ENCODE assay signal across 14 cellular contexts in the genomic region with DNA sequence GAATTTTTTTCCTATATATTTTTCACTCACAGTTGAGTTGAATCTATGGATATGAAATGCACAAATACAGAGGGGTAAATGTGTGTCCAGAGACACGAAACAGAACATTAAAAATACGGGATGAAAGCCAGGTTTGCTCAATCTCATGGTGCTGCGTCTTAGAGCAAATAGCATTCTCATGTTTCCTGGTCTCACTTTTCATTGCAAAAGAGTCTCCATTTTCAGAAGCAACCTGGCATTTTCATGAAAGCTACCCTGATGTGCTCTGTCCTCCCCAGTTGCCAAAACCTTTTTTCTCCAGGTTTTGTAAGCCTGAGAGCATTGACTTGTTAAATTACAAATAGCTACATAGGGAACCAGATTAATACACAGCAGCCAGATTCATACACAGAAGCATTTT. TPM values are rescaled to one million over a fixed set of nuclear protein-coding genes. Genes with fewer than 3 reads are reported as not detected.
A peak's percentile ranks its signal among the peaks of the same experiment; 100 is the strongest.
DNase-seq lines count a peak whose midpoint lies in the region; ATAC-seq and TF ChIP-seq lines count a peak whose summit lies in the region.
"Had no signal": no experiment of that assay in that cellular context is flagged by ENCODE, and none has a peak within 500 bp of the region (broad histone marks: within the 10 kb centered on the region; RNA-seq: fewer than 3 reads in every experiment).

No MANE protein-coding gene starts in this region.

- TF ChIP-seq CTCF in esophagus muscularis mucosa (IDR thresholded peaks at IDR 0.05) = no peak

- H3K4me1 ChIP-seq in esophagus muscularis mucosa = peaks cover 5 to 72% (median 69%) of the 10 kb centered on the region in 4 donors
- H3K4me1 ChIP-seq: SJCRH30 had no signal

- TF ChIP-seq EP300 in esophagus muscularis mucosa (IDR thresholded peaks at IDR 0.05) = no peak

- no peaks in the 10 kb centered on the region for H3K36me3 ChIP-seq in esophagus muscularis mucosa
- H3K36me3 ChIP-seq: heart left ventricle, right lobe of liver, SJCRH30 had no signal

- intact Hi-C loops in esophagus muscularis mucosa (cut with DNase I) = no loop called here

- peaks cover 34 to 47% (median 39%) of the 10 kb centered on the region in 3 donors for H3K4me1 Mint-ChIP-seq in IgD-negative memory B cell
- H3K4me1 Mint-ChIP-seq: brain had no signal

- peak overlapping the region in 2 of 4 donors; percentile 9 to 15 for H3K4me3 ChIP-seq in esophagus muscularis mucosa
- H3K4me3 ChIP-seq in skeletal muscle cell (ENCODE audit: low read depth, low read length) = no peak overlapping the region
- H3K4me3 ChIP-seq: heart left ventricle, right lobe of liver, SJCRH30 had no signal

- peak overlapping the region in 2 of 3 donors; percentile 54 to 81 for H3K27ac Mint-ChIP-seq in IgD-negative memory B cell
- H3K27ac Mint-ChIP-seq: brain had no signal

- H3K4me3 Mint-ChIP-seq in IgD-negative memory B cell = peak overlapping the region in 1 of 4 donors; percentile 15
- H3K4me3 Mint-ChIP-seq: brain had no signal

- H3K9me3 ChIP-seq in esophagus muscularis mucosa = no peaks in the 10 kb centered on the region
- H3K9me3 ChIP-seq: heart left ventricle, right lobe of liver, SJCRH30 had no signal

- WGBS in esophagus muscularis mucosa = 51% methylated on average over 3 of the region's 3 CpGs

- no peaks in the 10 kb centered on the region for H3K36me3 Mint-ChIP-seq in IgD-negative memory B cell
- H3K36me3 Mint-ChIP-seq: brain had no signal

- H3K27me3 Mint-ChIP-seq in IgD-negative memory B cell = no peaks in the 10 kb centered on the region
- H3K27me3 Mint-ChIP-seq: brain; effector memory CD8-positive, alpha-beta T cell had no signal

- H3K9me3 Mint-ChIP-seq in IgD-negative memory B cell = no peaks in the 10 kb centered on the region
- H3K9me3 Mint-ChIP-seq: effector memory CD8-positive, alpha-beta T cell had no signal

- H3K27ac ChIP-seq in esophagus muscularis mucosa (replicated peaks in 1 of 4) = peak overlapping the region; percentile 69 to 85 (median 78)
- H3K27ac ChIP-seq: right lobe of liver, SJCRH30 had no signal

- ATAC-seq in HG03565 (IDR thresholded peaks at IDR 0.05; ENCODE audit: unreplicated experiment) (no peak), HG03159 (IDR thresholded peaks at IDR 0.05; ENCODE audit: unreplicated experiment) (no peak)
- ATAC-seq: effector memory CD8-positive, alpha-beta T cell; heart left ventricle; right lobe of liver had no signal

- no peaks in the 10 kb centered on the region for H3K27me3 ChIP-seq in esophagus muscularis mucosa
- H3K27me3 ChIP-seq: heart left ventricle, right lobe of liver, SJCRH30 had no signal

- no peak for TF ChIP-seq POLR2A in esophagus muscularis mucosa (IDR thresholded peaks at IDR 0.05; ENCODE audit: low read depth)

- DNase-seq in NOMO-1 treated with DMSO at 0.1 percent for 48 hours (lab: John Stamatoyannopoulos, UW; ENCODE audit: unreplicated experiment) (peak; percentile 79), NOMO-1 treated with dmso at 0.1 percent for 144 hours (lab: John Stamatoyannopoulos, UW; ENCODE audit: unreplicated experiment) (no peak), esophagus muscularis mucosa (ENCODE audit: extremely low spot score) (no peak), skeletal muscle cell (ENCODE audit: low read depth) (peak; percentile 47), globus pallidus (ENCODE audit: low spot score) (no peak)
- DNase-seq: effector memory CD8-positive, alpha-beta T cell; HCEC 1CT; heart left ventricle; right lobe of liver; SJCRH30 had no signal

RNA-seq across cellular contexts. Expression of a gene that starts 49.5 kb away (rescaled TPM):
- polyA plus RNA-seq in IgD-negative memory B cell = 200 TPM
- 100 to 1,000 TPM; 635 to 868 (median 720) TPM for total RNA-seq in esophagus muscularis mucosa

Comparison
In these comparisons a context has a peak if more than half of its experiments do, and no peak if none do; other contexts are left out.
1. DNase-seq: peak in NOMO-1 treated with DMSO at 0.1 percent for 48 hours (single experiment) and skeletal muscle cell (single experiment); none in NOMO-1 treated with dmso at 0.1 percent for 144 hours (single experiment), esophagus muscularis mucosa (single experiment) and globus pallidus (single experiment).